8 cellular contexts compared by ENCODE assay signal in genomic region chr13:97222934-97223710, GRCh38. TPM values are rescaled to one million over a fixed set of nuclear protein-coding genes. Genes with fewer than 3 reads are reported as not detected.
A peak's percentile ranks its signal among the peaks of the same experiment; 100 is the strongest.
DNase-seq lines count a peak whose midpoint lies in the region; ATAC-seq and TF ChIP-seq lines count a peak whose summit lies in the region.

No MANE protein-coding gene starts in this region.

- H3K27ac Mint-ChIP-seq in activated CD4-positive, alpha-beta T cell treated with anti-CD3 and anti-CD28 coated beads, Interleukin-2, amount 10 ng/mL, durations not matched to agents 24 days and 14 days, result peak overlapping the region; percentile 86

- H3K9me3 Mint-ChIP-seq in activated CD4-positive, alpha-beta T cell treated with anti-CD3 and anti-CD28 coated beads, Interleukin-2, amount 10 ng/mL, durations not matched to agents 24 days and 14 days, result no peaks in the 10 kb centered on the region

- peaks cover 2% of the 10 kb centered on the region for H3K36me3 Mint-ChIP-seq in activated CD4-positive, alpha-beta T cell treated with anti-CD3 and anti-CD28 coated beads, Interleukin-2, amount 10 ng/mL, durations not matched to agents 24 days and 14 days (ENCODE audit: low read depth)

- H3K27ac ChIP-seq in SJSA1, result peak overlapping the region; percentile 75

- H3K4me1 ChIP-seq in SJSA1 (replicated peaks), result peaks cover 35% of the 10 kb centered on the region

- H3K4me3 ChIP-seq in SJSA1 (peak overlapping the region; percentile 45), fibroblast of pulmonary artery (replicated peaks; ENCODE audit: low read depth, low read length) (peak overlapping the region; percentile 65), retinal pigment epithelial cell (ENCODE audit: low read length) (peak overlapping the region; percentile 98)

- no peaks in the 10 kb centered on the region for H3K9me3 ChIP-seq in SJSA1 (replicated peaks)

- peaks cover 42% of the 10 kb centered on the region for H3K4me1 Mint-ChIP-seq in activated CD4-positive, alpha-beta T cell treated with anti-CD3 and anti-CD28 coated beads, Interleukin-2, amount 10 ng/mL, durations not matched to agents 24 days and 14 days

- H3K27me3 Mint-ChIP-seq in activated CD4-positive, alpha-beta T cell treated with anti-CD3 and anti-CD28 coated beads, Interleukin-2, amount 10 ng/mL, durations not matched to agents 24 days and 14 days, result no peaks in the 10 kb centered on the region

- peak overlapping the region; percentile 90 for H3K4me3 Mint-ChIP-seq in activated CD4-positive, alpha-beta T cell treated with anti-CD3 and anti-CD28 coated beads, Interleukin-2, amount 10 ng/mL, durations not matched to agents 24 days and 14 days

- no peak for DNase-seq in activated CD4-positive, alpha-beta T cell treated with anti-CD3 and anti-CD28 coated beads, Interleukin-2, amount 10 ng/mL, durations not matched to agents 24 days and 14 days
- no peak for DNase-seq in activated CD4-positive, alpha-beta T cell treated with anti-CD3 and anti-CD28 coated beads, Interleukin-2, amount 50 U/mL, for 4 hours
- no peak for DNase-seq in SJSA1 (ENCODE audit: low read depth in 1 of 2, low spot score in 2 of 2)
- DNase-seq in fibroblast of pulmonary artery (ENCODE audit: low read depth), result no peak
- no peak for DNase-seq in retinal pigment epithelial cell (ENCODE audit: low read depth)
- DNase-seq in posterior cingulate gyrus, result no peak

- no peak for ATAC-seq in HG03095 (IDR thresholded peaks at IDR 0.05; ENCODE audit: unreplicated experiment)
- ATAC-seq in GM21737 (IDR thresholded peaks at IDR 0.05; ENCODE audit: unreplicated experiment), result no peak

- TF ChIP-seq CTCF in fibroblast of pulmonary artery (IDR thresholded peaks at IDR 0.05; ENCODE audit: low read length, missing control alignments) (no peak), retinal pigment epithelial cell (conservative IDR thresholded peaks at IDR 0.05; ENCODE audit: low read depth, low read length) (no peak)

- intact Hi-C loops in activated CD4-positive, alpha-beta T cell treated with anti-CD3 and anti-CD28 coated beads, Interleukin-2, amount 10 ng/mL, durations not matched to agents 24 days and 14 days (cut with micrococcal nuclease), result loop anchor here (1.0 to 10.0 kb wide), 5 partner anchors 35 to 752 kb away; no protein-coding TSS in a partner anchor
- intact Hi-C loops in posterior cingulate gyrus (cut with DNase I), result loop anchor here (5.0 to 10.0 kb wide), 3 partner anchors 82 to 209 kb away; partner anchors contain the start of gene RAP2A

- H3K27me3 ChIP-seq in SJSA1 (replicated peaks), result no peaks in the 10 kb centered on the region

- no peaks in the 10 kb centered on the region; the same call in 1 of the 2 replicates for H3K36me3 ChIP-seq in SJSA1

RNA-seq across cellular contexts. Expression of gene MBNL2, which starts 1.0 kb away (rescaled TPM):
- total RNA-seq in activated CD4-positive, alpha-beta T cell treated with anti-CD3 and anti-CD28 coated beads, Interleukin-2, amount 10 ng/mL, durations not matched to agents 24 days and 14 days, result 22.0 and 24.5 TPM in 2 replicates
- total RNA-seq in SJSA1 (2014; rRNA removed; shearing (Covaris generic)), result 37.8 and 62.8 TPM in 2 replicates

Comparison
In these comparisons a context has a peak if more than half of its experiments do, and no peak if none do; other contexts are left out.
1. H3K4me3 ChIP-seq: peak in every context shown above with its lines; median percentile 98 in retinal pigment epithelial cell; 65 in fibroblast of pulmonary artery; 45 in SJSA1.